9 cellular contexts compared by ENCODE assay signal in the genomic region with DNA sequence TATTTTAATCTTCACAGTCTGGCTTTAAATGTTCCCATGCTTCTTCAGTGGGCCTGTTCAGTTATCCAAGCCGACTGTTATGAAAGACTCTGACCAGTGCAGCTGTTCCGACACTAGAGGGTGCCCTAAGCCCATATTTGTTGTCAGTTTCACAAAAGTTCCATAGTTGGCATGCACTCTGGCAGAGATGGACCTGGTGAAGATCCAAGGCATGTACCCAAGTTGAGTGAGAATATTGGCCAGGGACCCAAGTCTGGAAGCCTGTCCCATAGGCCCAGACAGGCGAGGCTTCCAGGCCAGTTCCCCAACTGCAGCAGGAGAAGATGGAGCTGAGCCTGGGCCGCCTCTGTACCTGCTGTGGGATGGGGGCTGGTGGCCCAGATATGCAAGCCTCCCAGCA. TPM values are rescaled to one million over a fixed set of nuclear protein-coding genes. Genes with fewer than 3 reads are reported as not detected.
A peak's percentile ranks its signal among the peaks of the same experiment; 100 is the strongest.
DNase-seq lines count a peak whose midpoint lies in the region; ATAC-seq and TF ChIP-seq lines count a peak whose summit lies in the region.
"Had no signal": no experiment of that assay in that cellular context is flagged by ENCODE, and none has a peak within 500 bp of the region (broad histone marks: within the 10 kb centered on the region; RNA-seq: fewer than 3 reads in every experiment).

No MANE protein-coding gene starts in this region.

- H3K27ac ChIP-seq in DOHH2 (ENCODE audit: low read depth, low read length) = no peak overlapping the region
- no peak overlapping the region for H3K27ac ChIP-seq in heart left ventricle
- H3K27ac ChIP-seq in smooth muscle cell (ENCODE audit: low read depth) = no peak overlapping the region

- H3K27me3 ChIP-seq in DOHH2 (ENCODE audit: control insufficient read depth, low read length) (no peaks in the 10 kb centered on the region), heart left ventricle (no peaks in the 10 kb centered on the region), smooth muscle cell (ENCODE audit: low read depth) (no peaks in the 10 kb centered on the region)

- H3K9me3 ChIP-seq in DOHH2 (ENCODE audit: control insufficient read depth, insufficient read depth, low read length) (peaks cover 20% of the 10 kb centered on the region), heart left ventricle (peaks cover 0 to 10% (median 0%) of the 10 kb centered on the region in 12 donors), smooth muscle cell (replicated peaks; ENCODE audit: low read depth) (no peaks in the 10 kb centered on the region)

- TF ChIP-seq CTCF in DOHH2 (IDR thresholded peaks at IDR 0.05; ENCODE audit: low read depth, low read length, poor library complexity, severe bottlenecking) (peak; percentile 77), heart left ventricle (IDR thresholded peaks at IDR 0.05) (peak; percentile 51 to 77 (median 64)), smooth muscle cell (IDR thresholded peaks at IDR 0.05; ENCODE audit: borderline replicate concordance, insufficient read depth, poor library complexity, severe bottlenecking) (peak; percentile 46)

- H3F3A ChIP-seq in DOHH2 (ENCODE audit: control insufficient read depth, insufficient read depth) (no peaks in the 10 kb centered on the region), smooth muscle cell (ENCODE audit: low read depth) (no peaks in the 10 kb centered on the region)

- WGBS in heart left ventricle, 4 donors = 29 to 49% (median 46%) methylated on average over 2 to 4 of the region's 4 CpGs
- 69% methylated on average over 4 of the region's 4 CpGs for WGBS in smooth muscle cell (ENCODE audit: low lambda C conversion rate)

- H3K79me2 ChIP-seq in DOHH2 (ENCODE audit: control insufficient read depth, low read length) (no peaks in the 10 kb centered on the region), smooth muscle cell (ENCODE audit: low read depth) (no peaks in the 10 kb centered on the region)

- DNase-seq in SK-MEL-5 (ENCODE audit: low read depth, low spot score) (peak; percentile 85), heart left ventricle (peak; percentile 36 to 61 (median 50)), smooth muscle cell (lab: John Stamatoyannopoulos, UW; ENCODE audit: unreplicated experiment) (no peak), T1000 (lab: John Stamatoyannopoulos, UW) (no peak)
- peak; percentile 49 for DNase-seq in activated naive CD4-positive, alpha-beta T cell treated with Interleukin-2 at 50 U/mL for 16 hours

- TF ChIP-seq POLR2A in heart left ventricle (IDR thresholded peaks at IDR 0.05) = no peak

- H2AFZ ChIP-seq in smooth muscle cell (ENCODE audit: low read depth) = no peak overlapping the region

- in situ Hi-C loops in SK-MEL-5 (cut with HindIII; ENCODE audit: low pct_unique_long_range_greater_than_20kb, low sequenced_read_pairs) = no loop called here

- intact Hi-C loops in heart left ventricle (cut with DNase I) = loop anchor here in 8 of 10 donors (5.0 to 10.0 kb wide), 8 partner anchors 124 to 801 kb away; no protein-coding TSS in a partner anchor

- H4K20me1 ChIP-seq in DOHH2 (ENCODE audit: control insufficient read depth, insufficient read depth, low read depth, low read length) = no peaks in the 10 kb centered on the region
- H4K20me1 ChIP-seq in smooth muscle cell (ENCODE audit: low read depth) = no peaks in the 10 kb centered on the region

- H3K4me2 ChIP-seq in DOHH2 (ENCODE audit: low read length) (no peak overlapping the region), smooth muscle cell (no peak overlapping the region)

- no peak overlapping the region for H3K4me3 ChIP-seq in DOHH2 (ENCODE audit: low read length)
- no peak overlapping the region for H3K4me3 ChIP-seq in heart left ventricle
- H3K4me3 ChIP-seq in smooth muscle cell = no peak overlapping the region

- ATAC-seq in HG03354 (IDR thresholded peaks at IDR 0.05; ENCODE audit: poor library complexity, severe bottlenecking, unreplicated experiment) (peak; percentile 64), heart left ventricle (peak; percentile 82 to 95 (median 90)), HG02973 (IDR thresholded peaks at IDR 0.05; ENCODE audit: unreplicated experiment) (no peak)

- no peaks in the 10 kb centered on the region for H3K36me3 ChIP-seq in DOHH2 (ENCODE audit: control insufficient read depth, low read length)
- no peaks in the 10 kb centered on the region for H3K36me3 ChIP-seq in heart left ventricle
- H3K36me3 ChIP-seq in smooth muscle cell (ENCODE audit: low read depth) = no peaks in the 10 kb centered on the region

- H3K9ac ChIP-seq in smooth muscle cell (ENCODE audit: low read depth) = no peak overlapping the region

- H3K4me1 ChIP-seq in DOHH2 (ENCODE audit: control insufficient read depth, low read length) (peaks cover 4% of the 10 kb centered on the region), heart left ventricle (no peaks in the 10 kb centered on the region), smooth muscle cell (ENCODE audit: low read depth) (no peaks in the 10 kb centered on the region)

- no peaks in the 10 kb centered on the region for H3K9me2 ChIP-seq in DOHH2 (replicated peaks; ENCODE audit: control insufficient read depth, low read length)

RNA-seq across cellular contexts. Expression of a gene that starts 27.4 kb away (rescaled TPM):
- 0.03 and 0.11 TPM in 2 replicates for total RNA-seq in SK-MEL-5 (2014; rRNA removed; shearing (Covaris generic))
- polyA plus RNA-seq in SK-MEL-5 (2015; cell fraction: cytosol; rRNA removed) = 0.05 TPM in 1 of 2 replicates, not detected in the other
- not detected in 2 replicates for polyA plus RNA-seq in SK-MEL-5 (2015; cell fraction: nucleus; rRNA removed)
- total RNA-seq in heart left ventricle (under 1 TPM in 1 of 9 donors, not detected in 8; 0.15 TPM), smooth muscle cell (not detected in 2 replicates)
- polyA plus RNA-seq in heart left ventricle (under 1 TPM in 1 of 2 donors, not detected in 1; 0.03 TPM), smooth muscle cell (0.08 TPM in 1 of 2 replicates, not detected in the other)
- total RNA-seq: activated CD8-positive, alpha-beta memory T cell treated with anti-CD3 and anti-CD28 coated beads for 36 hours had no signal

Comparison
In these comparisons a context has a peak if more than half of its experiments do, and no peak if none do; other contexts are left out.
1. DNase-seq: peak in SK-MEL-5 (single experiment), activated naive CD4-positive, alpha-beta T cell treated with Interleukin-2 at 50 U/mL for 16 hours (single experiment) and heart left ventricle (5 of 5); none in smooth muscle cell (single experiment) and T1000 (single experiment).
2. Peak in every context shown above with its lines, with median percentiles within 50 percentile points of each other: CTCF ChIP-seq.